8 cellular contexts compared by ENCODE assay signal in genomic region chr19:5790573-5791520, GRCh38. TPM values are rescaled to one million over a fixed set of nuclear protein-coding genes. Genes with fewer than 3 reads are reported as not detected.
A peak's percentile ranks its signal among the peaks of the same experiment; 100 is the strongest.
DNase-seq lines count a peak whose midpoint lies in the region; ATAC-seq and TF ChIP-seq lines count a peak whose summit lies in the region.

DUS3L (minus strand) TSS chr19:5791163; CDS start chr19:5791141, 22 bp downstream.

- H3K9me3 ChIP-seq in left lung = no peaks in the 10 kb centered on the region

- intact Hi-C loops in left lung (cut with DNase I) = no loop called here

- H3K4me1 ChIP-seq in left lung = peaks cover 4 to 12% of the 10 kb centered on the region in 2 donors

- peaks cover 0 to 43% of the 10 kb centered on the region in 2 donors for H3K36me3 ChIP-seq in left lung

- no peaks in the 10 kb centered on the region for H3K27me3 ChIP-seq in left lung

- peak within 1 kb of the TSS; percentile 74 to 93 for H3K4me3 ChIP-seq in left lung

- DNase-seq in NCI-H774 (lab: John Stamatoyannopoulos, UW) (peak; percentile 97), dermis blood vessel endothelial cell (peak; percentile 99), left lung (peak; percentile 96 to 98)
- DNase-seq in activated CD4-positive, alpha-beta T cell treated with anti-CD3 and anti-CD28 coated beads, Interleukin-2, amount 50 U/mL, for 4 hours = peak; percentile 94
- DNase-seq in stimulated activated CD4-positive, alpha-beta T cell treated with anti-CD3 and anti-CD28 coated beads, Interleukin-2, amount 100 ng/mL, for 48 hours = peak; percentile 93 to 97

- TF ChIP-seq CTCF in C4-2B (conservative IDR thresholded peaks at IDR 0.05) (no peak), left lung (IDR thresholded peaks at IDR 0.05) (no peak)

- peak within 1 kb of the TSS; percentile 92 for H3K27ac ChIP-seq in C4-2B
- H3K27ac ChIP-seq in left lung = peak within 1 kb of the TSS; percentile 96 to 98

- ATAC-seq in GM19395 (IDR thresholded peaks at IDR 0.05; ENCODE audit: unreplicated experiment) (peak; percentile 92), HG03565 (IDR thresholded peaks at IDR 0.05; ENCODE audit: unreplicated experiment) (peak; percentile 89), left lung (peak; percentile 98)

RNA-seq across cellular contexts. Expression of gene DUS3L, which starts in this region (rescaled TPM):
- total RNA-seq in dermis blood vessel endothelial cell = 21.8 and 38.9 TPM in 2 replicates
- total RNA-seq in left lung = 10 to 100 TPM; 15.8 to 38.4 TPM

Comparison
In these comparisons a context has a peak if more than half of its experiments do, and no peak if none do; other contexts are left out.
1. Peak in every context shown above with its lines: DNase-seq, ATAC-seq, H3K4me3 ChIP-seq and H3K27ac ChIP-seq.